ENCODE assay signal across 19 cellular contexts in genomic region chr6:51450958-51451357, GRCh38.
"Had no signal": no experiment of that assay in that cellular context is flagged by ENCODE, and none has a peak within 500 bp of the region (broad histone marks: within the 10 kb centered on the region; RNA-seq: fewer than 3 reads in every experiment).

No MANE protein-coding gene starts in this region.

- H3K36me3 Mint-ChIP-seq: memory B cell had no signal

- H3K4me3 ChIP-seq: coronary artery, dorsolateral prefrontal cortex, esophagus muscularis mucosa, gastroesophageal sphincter, heart left ventricle, hepatocyte, left lung, lower lobe of right lung had no signal

- H3K36me3 ChIP-seq: esophagus muscularis mucosa, gastroesophageal sphincter, heart left ventricle, left lung, lower lobe of right lung had no signal

- ATAC-seq: foreskin keratinocyte; gastroesophageal sphincter; heart left ventricle; left cardiac atrium; left lung; left ventricle myocardium superior; lower lobe of right lung; naive thymus-derived CD4-positive, alpha-beta T cell had no signal

- H3K4me1 Mint-ChIP-seq: memory B cell; naive thymus-derived CD4-positive, alpha-beta T cell had no signal

- H2AFZ ChIP-seq: hepatocyte had no signal

- DNase-seq: dermis blood vessel endothelial cell; dorsolateral prefrontal cortex; effector CD4-positive, alpha-beta T cell; effector memory CD4-positive, alpha-beta T cell; foreskin keratinocyte; heart left ventricle; hypothalamus; left cardiac atrium; left lung; left ventricle myocardium superior; lower lobe of right lung; mesendoderm; midbrain; naive thymus-derived CD4-positive, alpha-beta T cell had no signal

- H3K4me3 Mint-ChIP-seq: memory B cell; naive thymus-derived CD4-positive, alpha-beta T cell had no signal

- H3K27me3 ChIP-seq: esophagus muscularis mucosa, foreskin keratinocyte, gastroesophageal sphincter, heart left ventricle, hepatocyte, left lung had no signal

- H3K27ac ChIP-seq: coronary artery, dorsolateral prefrontal cortex, esophagus muscularis mucosa, foreskin keratinocyte, gastroesophageal sphincter, heart left ventricle, hepatocyte, left lung, lower lobe of right lung had no signal

- H3K9me3 ChIP-seq: esophagus muscularis mucosa, gastroesophageal sphincter, heart left ventricle, left lung, lower lobe of right lung had no signal

- H3K27ac Mint-ChIP-seq: memory B cell; naive thymus-derived CD4-positive, alpha-beta T cell had no signal

- H3K4me1 ChIP-seq: esophagus muscularis mucosa, foreskin keratinocyte, gastroesophageal sphincter, heart left ventricle, left lung, lower lobe of right lung had no signal

- H3K79me2 ChIP-seq: hepatocyte had no signal

- H3K4me2 ChIP-seq: hepatocyte had no signal
